11 cellular contexts compared by ENCODE assay signal in the genomic region with DNA sequence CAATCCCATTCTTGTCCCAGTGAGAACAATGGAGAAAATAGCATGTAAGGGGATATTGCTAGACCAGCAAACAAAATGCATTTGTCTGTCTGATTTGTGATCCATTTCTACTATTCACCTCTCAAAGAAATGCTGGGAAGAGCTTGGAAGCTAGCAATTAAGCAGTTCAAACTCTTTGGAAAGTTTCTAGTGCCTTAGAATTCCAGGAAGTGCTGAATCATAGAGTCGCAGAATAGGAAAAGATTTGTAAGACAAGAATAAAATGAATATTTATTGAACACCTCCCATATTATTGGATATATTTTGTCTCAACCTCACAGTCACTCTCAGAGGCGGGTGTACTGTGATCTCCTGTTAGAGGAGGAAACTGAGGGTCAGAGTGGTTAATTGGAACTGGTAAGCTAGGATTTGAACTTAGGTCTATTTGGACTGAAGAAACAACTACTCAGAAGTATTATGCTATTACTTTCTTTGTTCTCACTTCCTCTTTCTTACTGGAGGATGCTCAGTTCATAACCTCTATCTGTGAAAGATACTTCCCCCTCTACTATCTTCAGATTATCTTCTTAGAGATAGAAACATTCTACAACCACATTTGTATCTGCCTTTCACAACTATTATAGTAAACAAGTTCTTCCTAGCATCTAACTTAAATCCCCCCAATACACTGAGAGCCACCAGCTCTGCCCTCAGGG.
DNase-seq lines count a peak whose midpoint lies in the region; ATAC-seq and TF ChIP-seq lines count a peak whose summit lies in the region.
"Had no signal": no experiment of that assay in that cellular context is flagged by ENCODE, and none has a peak within 500 bp of the region (broad histone marks: within the 10 kb centered on the region; RNA-seq: fewer than 3 reads in every experiment).

No MANE protein-coding gene starts in this region.

- no peaks in the 10 kb centered on the region for H3K9me3 Mint-ChIP-seq in activated B cell treated with CpG ODN at 0.5 μM for 24 hours
- H3K9me3 Mint-ChIP-seq: effector memory CD8-positive, alpha-beta T cell had no signal

- peaks cover 5 to 10% of the 10 kb centered on the region in 2 donors for H3K4me1 ChIP-seq in left lung

- no peak overlapping the region for H3K4me3 ChIP-seq in left lung

- intact Hi-C loops in activated B cell treated with CpG ODN at 0.5 μM for 24 hours (cut with micrococcal nuclease) (loop anchor here (1.0 to 2.0 kb wide), 2 partner anchors 69 to 179 kb away; a partner anchor contains a TSS), left lung (cut with DNase I) (no loop called here)

- no peaks in the 10 kb centered on the region for H3K9me3 ChIP-seq in left lung

- peak overlapping the region; percentile 81 for H3K27ac Mint-ChIP-seq in activated B cell treated with CpG ODN at 0.5 μM for 24 hours
- H3K27ac Mint-ChIP-seq: effector memory CD8-positive, alpha-beta T cell had no signal

- H3K4me1 Mint-ChIP-seq in activated B cell treated with CpG ODN at 0.5 μM for 24 hours: peaks cover 46% of the 10 kb centered on the region

- H3K36me3 Mint-ChIP-seq in activated B cell treated with CpG ODN at 0.5 μM for 24 hours (ENCODE audit: low read depth): peaks cover 4% of the 10 kb centered on the region

- peak; percentile 69 for ATAC-seq in GM21360 (IDR thresholded peaks at IDR 0.05; ENCODE audit: unreplicated experiment)
- peak; percentile 76 for ATAC-seq in HG03139 (IDR thresholded peaks at IDR 0.05; ENCODE audit: unreplicated experiment)
- ATAC-seq in activated B cell treated with CpG ODN at 0.5 μM for 24 hours (ENCODE audit: low read depth): peak; percentile 92
- ATAC-seq in left lung: no peak
- ATAC-seq: effector memory CD8-positive, alpha-beta T cell had no signal

- no peaks in the 10 kb centered on the region for H3K27me3 ChIP-seq in left lung

- CTCF ChIA-PET in activated B cell treated with CpG ODN at 0.5 μM for 24 hours (lab: Charles Lee): interaction anchor here (0.7 to 6.7 kb wide), 9 partner anchors 18 to 826 kb away, joined by 3 to 45 read pairs (median 5); no protein-coding TSS in a partner anchor

- peak overlapping the region; percentile 33 for H3K4me3 Mint-ChIP-seq in activated B cell treated with CpG ODN at 0.5 μM for 24 hours
- H3K4me3 Mint-ChIP-seq: effector memory CD8-positive, alpha-beta T cell had no signal

- H3K27ac ChIP-seq in left lung: peak overlapping the region in 1 of 2 donors; percentile 51

- POLR2A ChIA-PET in activated B cell treated with CpG ODN at 0.5 μM for 24 hours (lab: Charles Lee): interaction anchor here (0.5 to 1.8 kb wide), 5 partner anchors 10 to 120 kb away, joined by 3 to 7 read pairs (median 6); a partner anchor contains a TSS

- no peaks in the 10 kb centered on the region for H3K36me3 ChIP-seq in left lung

- peak; percentile 46 for DNase-seq in CD1c-positive myeloid dendritic cell (ENCODE audit: extremely low spot score)
- DNase-seq in activated B cell treated with CpG ODN at 0.5 μM for 24 hours: no peak
- no peak for DNase-seq in iPS-NIHi7 (ENCODE audit: extremely low spot score)
- DNase-seq in NCI-H526 (lab: John Stamatoyannopoulos, UW): no peak
- DNase-seq in hippocampal formation (lab: John Stamatoyannopoulos, UW): no peak
- DNase-seq in left lung: no peak
- DNase-seq: AML-193; effector memory CD8-positive, alpha-beta T cell; midbrain had no signal

- no peaks in the 10 kb centered on the region for H3K27me3 Mint-ChIP-seq in activated B cell treated with CpG ODN at 0.5 μM for 24 hours

- TF ChIP-seq CTCF in activated B cell treated with CpG ODN at 0.5 μM for 24 hours (IDR thresholded peaks at IDR 0.05) (no peak), left lung (IDR thresholded peaks at IDR 0.05) (no peak)
